Comparison of ENCODE assay signal across 23 cellular contexts in genomic region chr10:49293208-49293603, GRCh38. TPM values are rescaled to one million over a fixed set of nuclear protein-coding genes. Genes with fewer than 3 reads are reported as not detected.
DNase-seq lines count a peak whose midpoint lies in the region; ATAC-seq and TF ChIP-seq lines count a peak whose summit lies in the region.
"Had no signal": no experiment of that assay in that cellular context is flagged by ENCODE, and none has a peak within 500 bp of the region (broad histone marks: within the 10 kb centered on the region; RNA-seq: fewer than 3 reads in every experiment).

No MANE protein-coding gene starts in this region.

- H3K36me3 ChIP-seq in neural progenitor cell, result no peaks in the 10 kb centered on the region
- H3K36me3 ChIP-seq in skeletal muscle tissue (ENCODE audit: control insufficient read depth in 3 of 3, insufficient read depth in 3 of 3, low read length in 3 of 3), result no peaks in the 10 kb centered on the region
- H3K36me3 ChIP-seq: BLaER1 had no signal

- H3K27ac Mint-ChIP-seq in stimulated activated naive CD8-positive, alpha-beta T cell treated with anti-CD3 and anti-CD28 coated beads, Interleukin-15, amount 100 ng/mL, for 72 hours, result no peak overlapping the region
- no peak overlapping the region for H3K27ac Mint-ChIP-seq in neural progenitor cell
- no peak overlapping the region for H3K27ac Mint-ChIP-seq in Calu3 (ENCODE audit: unreplicated experiment)
- H3K27ac Mint-ChIP-seq in activated naive CD4-positive, alpha-beta T cell treated with anti-CD3 and anti-CD28 coated beads, Interleukin-2, amount 50 U/mL, for 72 hours, result no peak overlapping the region
- H3K27ac Mint-ChIP-seq: B cell; CD4-positive, CD25-positive, alpha-beta regulatory T cell; CD8-positive, alpha-beta T cell; GM23338; H9; HFFc6 had no signal

- no peaks in the 10 kb centered on the region for H3K36me3 Mint-ChIP-seq in neural progenitor cell
- no peaks in the 10 kb centered on the region for H3K36me3 Mint-ChIP-seq in Calu3 (ENCODE audit: insufficient read depth, unreplicated experiment)
- no peaks in the 10 kb centered on the region for H3K36me3 Mint-ChIP-seq in activated naive CD4-positive, alpha-beta T cell treated with anti-CD3 and anti-CD28 coated beads, Interleukin-2, amount 50 U/mL, for 72 hours
- H3K36me3 Mint-ChIP-seq: CD4-positive, CD25-positive, alpha-beta regulatory T cell; CD8-positive, alpha-beta T cell had no signal

- peak; percentile 13 for ATAC-seq in stimulated activated naive CD8-positive, alpha-beta T cell treated with anti-CD3 and anti-CD28 coated beads, Interleukin-15, amount 100 ng/mL, for 72 hours
- ATAC-seq in stimulated activated naive CD8-positive, alpha-beta T cell treated with anti-CD3 and anti-CD28 coated beads, Interleukin-15, Interleukin-2, amounts not matched to agents 100 U/mL and 50 U/mL, for 24 hours, result no peak
- no peak for ATAC-seq in activated naive CD4-positive, alpha-beta T cell treated with anti-CD3 and anti-CD28 coated beads, Interleukin-2, amount 50 U/mL, for 72 hours
- ATAC-seq: CD8-positive, alpha-beta T cell; GM12878; GM23338; HCT116 had no signal

- TF ChIP-seq CTCF in neural progenitor cell (IDR thresholded peaks at IDR 0.05) (no peak), Calu3 (IDR thresholded peaks at IDR 0.05; ENCODE audit: unreplicated experiment) (no peak)

- BruUV-seq in Calu3 (replicated peaks; lab: Mats Ljungman, UMichigan), result no TSS peak

- DNase-seq in stimulated activated naive CD8-positive, alpha-beta T cell treated with anti-CD3 and anti-CD28 coated beads, Interleukin-15, amount 100 ng/mL, for 72 hours, result no peak
- no peak for DNase-seq in stimulated activated naive CD8-positive, alpha-beta T cell treated with anti-CD3 and anti-CD28 coated beads, Interleukin-15, Interleukin-2, amounts not matched to agents 100 U/mL and 50 U/mL, for 24 hours
- DNase-seq in neural progenitor cell (ENCODE audit: low spot score), result no peak
- DNase-seq in Calu3, result no peak
- DNase-seq in activated naive CD4-positive, alpha-beta T cell treated with anti-CD3 and anti-CD28 coated beads, Interleukin-2, amount 50 U/mL, for 72 hours (ENCODE audit: low spot score in 2 of 2), result no peak
- DNase-seq: Caco-2; CD4-positive, CD25-positive, alpha-beta regulatory T cell; CD8-positive, alpha-beta T cell; DMS 273 treated with DMSO at 0.1 percent for 48 hours; DMS79; EL; GDM1; H9; HFFc6 had no signal

- peaks cover 19% of the 10 kb centered on the region for H3K4me1 ChIP-seq in neural progenitor cell
- peaks cover 37 to 66% (median 62%) of the 10 kb centered on the region in 3 donors for H3K4me1 ChIP-seq in skeletal muscle tissue (ENCODE audit: control insufficient read depth in 3 of 3, insufficient read depth in 3 of 3, low read length in 3 of 3)
- H3K4me1 ChIP-seq: Caco-2 had no signal

- no peak overlapping the region for H3K27ac ChIP-seq in neural progenitor cell
- H3K27ac ChIP-seq in skeletal muscle tissue (ENCODE audit: low read depth, low read length), result peak overlapping the region; percentile 99
- H3K27ac ChIP-seq: 22Rv1, BLaER1, C4-2B had no signal

- H3K9ac ChIP-seq in neural progenitor cell (no peak overlapping the region), skeletal muscle tissue (ENCODE audit: low read depth in 1 of 3, low read length in 3 of 3) (no peak overlapping the region)
- H3K9ac ChIP-seq: BLaER1 had no signal

- H3K4me2 ChIP-seq in neural progenitor cell, result no peak overlapping the region
- H3K4me2 ChIP-seq: BLaER1, GM23338 had no signal

- intact Hi-C loops in Calu3 (cut with micrococcal nuclease; ENCODE audit: unreplicated experiment), result no loop called here

- CTCF ChIA-PET in Calu3 (lab: Charles Lee), result no interaction called here

- no peaks in the 10 kb centered on the region for H4K20me1 ChIP-seq in neural progenitor cell (ENCODE audit: low read depth)
- H4K20me1 ChIP-seq: BLaER1 had no signal

- H3K4me1 Mint-ChIP-seq in stimulated activated naive CD8-positive, alpha-beta T cell treated with anti-CD3 and anti-CD28 coated beads, Interleukin-15, amount 100 ng/mL, for 72 hours, result no peaks in the 10 kb centered on the region
- peaks cover 30% of the 10 kb centered on the region for H3K4me1 Mint-ChIP-seq in neural progenitor cell
- no peaks in the 10 kb centered on the region for H3K4me1 Mint-ChIP-seq in Calu3 (ENCODE audit: low read depth, unreplicated experiment)
- H3K4me1 Mint-ChIP-seq: CD4-positive, CD25-positive, alpha-beta regulatory T cell had no signal

- H2AFZ ChIP-seq in neural progenitor cell (replicated peaks), result no peak overlapping the region
- H2AFZ ChIP-seq: GM23338 had no signal

- no peak overlapping the region for H3K4me3 Mint-ChIP-seq in stimulated activated naive CD8-positive, alpha-beta T cell treated with anti-CD3 and anti-CD28 coated beads, Interleukin-15, amount 100 ng/mL, for 72 hours
- H3K4me3 Mint-ChIP-seq in neural progenitor cell (peak overlapping the region; percentile 19), Calu3 (ENCODE audit: low read depth, unreplicated experiment) (no peak overlapping the region)
- H3K4me3 Mint-ChIP-seq: B cell; CD4-positive, CD25-positive, alpha-beta regulatory T cell; CD8-positive, alpha-beta T cell; GM23338; H9; HFFc6 had no signal

- H3K79me2 ChIP-seq in neural progenitor cell (ENCODE audit: low read depth), result no peaks in the 10 kb centered on the region

- H3K9me3 ChIP-seq in neural progenitor cell (ENCODE audit: low read depth) (no peaks in the 10 kb centered on the region), skeletal muscle tissue (ENCODE audit: control insufficient read depth in 3 of 3, low read length in 3 of 3) (no peaks in the 10 kb centered on the region)
- H3K9me3 ChIP-seq: BLaER1, Caco-2 had no signal

- H3F3A ChIP-seq in neural progenitor cell (ENCODE audit: low read depth), result no peaks in the 10 kb centered on the region

- H3K27me3 Mint-ChIP-seq in stimulated activated naive CD8-positive, alpha-beta T cell treated with anti-CD3 and anti-CD28 coated beads, Interleukin-15, amount 100 ng/mL, for 72 hours, result peaks cover 28% of the 10 kb centered on the region
- H3K27me3 Mint-ChIP-seq in neural progenitor cell (ENCODE audit: insufficient read depth, low read depth), result peaks cover 8% of the 10 kb centered on the region
- peaks cover 81% of the 10 kb centered on the region for H3K27me3 Mint-ChIP-seq in Calu3 (ENCODE audit: unreplicated experiment)

- H3K9me3 Mint-ChIP-seq in stimulated activated naive CD8-positive, alpha-beta T cell treated with anti-CD3 and anti-CD28 coated beads, Interleukin-15, amount 100 ng/mL, for 72 hours, result no peaks in the 10 kb centered on the region
- H3K9me3 Mint-ChIP-seq in neural progenitor cell (no peaks in the 10 kb centered on the region), Calu3 (ENCODE audit: low read depth, unreplicated experiment) (no peaks in the 10 kb centered on the region)
- H3K9me3 Mint-ChIP-seq in activated naive CD4-positive, alpha-beta T cell treated with anti-CD3 and anti-CD28 coated beads, Interleukin-2, amount 50 U/mL, for 72 hours, result no peaks in the 10 kb centered on the region
- H3K9me3 Mint-ChIP-seq: CD4-positive, CD25-positive, alpha-beta regulatory T cell; CD8-positive, alpha-beta T cell; GM23338; H9; HFFc6 had no signal

- H3K27me3 ChIP-seq in neural progenitor cell (no peaks in the 10 kb centered on the region), skeletal muscle tissue (ENCODE audit: control insufficient read depth in 3 of 3, insufficient read depth in 3 of 3, low read length in 3 of 3) (no peaks in the 10 kb centered on the region)
- H3K27me3 ChIP-seq: BLaER1 had no signal

- H3K4me3 ChIP-seq in neural progenitor cell, result no peak overlapping the region
- H3K4me3 ChIP-seq in skeletal muscle tissue (ENCODE audit: low read length in 3 of 3), result no peak overlapping the region
- H3K4me3 ChIP-seq: BLaER1, GM12878, GM23338 had no signal

RNA-seq across cellular contexts. Expression of gene C10orf71, which starts 5.8 kb away (rescaled TPM):
- not detected in 2 replicates for total RNA-seq in neural progenitor cell (ENCODE audit: low replicate concordance)
- total RNA-seq in skeletal muscle tissue, result 4.7 TPM
- not detected in 2 replicates for total RNA-seq in Calu3 (2022)
- not detected for total RNA-seq in activated naive CD4-positive, alpha-beta T cell treated with anti-CD3 and anti-CD28 coated beads, Interleukin-2, amount 50 U/mL, for 72 hours
- total RNA-seq: B cell; Caco-2; CD4-positive, CD25-positive, alpha-beta regulatory T cell; CD8-positive, alpha-beta T cell; GM12878; GM23338; H4; H9; HFFc6 had no signal
